ENCODE assay signal across 8 cellular contexts in the genomic region with DNA sequence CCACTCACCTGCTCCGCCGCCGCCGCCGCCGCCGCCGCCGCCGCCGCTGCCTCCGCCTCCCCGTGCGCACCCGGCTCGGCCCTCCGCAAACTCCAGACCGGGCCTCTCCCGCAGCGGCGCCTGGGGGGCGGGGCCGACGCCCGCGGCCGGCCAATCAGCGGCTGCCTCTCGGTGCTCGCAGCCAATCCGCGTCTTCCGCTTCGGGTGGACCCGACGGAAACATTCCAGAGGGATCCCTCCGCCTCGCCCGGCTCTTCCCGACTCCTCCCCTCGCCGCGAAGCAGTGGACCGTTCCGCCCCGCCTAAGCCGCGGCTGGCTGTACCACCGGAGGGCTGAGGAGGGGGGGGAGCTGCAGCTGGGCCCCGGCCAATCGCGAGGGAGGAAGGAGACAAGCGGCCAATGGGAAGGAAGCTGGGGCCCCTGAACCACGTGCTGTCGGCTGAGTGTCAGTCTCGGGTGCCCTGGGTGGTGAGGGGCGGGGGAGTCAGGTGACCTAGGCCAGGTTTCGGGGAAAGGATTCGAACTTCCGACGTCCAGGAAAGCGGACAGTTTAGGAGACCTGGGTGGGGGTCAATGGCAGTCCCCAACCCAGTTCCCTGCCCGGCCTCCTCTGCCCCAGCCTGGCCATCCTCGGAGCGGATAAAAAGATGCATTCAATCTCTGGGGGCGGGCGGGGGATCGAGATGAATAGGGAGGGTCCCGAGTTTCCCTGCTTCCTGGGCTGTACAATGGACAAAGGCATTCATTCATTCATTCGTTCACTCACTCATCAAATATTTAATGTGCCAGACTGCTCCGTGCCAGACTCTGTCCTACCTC. TPM values are rescaled to one million over a fixed set of nuclear protein-coding genes. Genes with fewer than 3 reads are reported as not detected.
DNase-seq lines count a peak whose midpoint lies in the region; ATAC-seq, FAIRE-seq and TF ChIP-seq lines count a peak whose summit lies in the region.

A gene with protein sequence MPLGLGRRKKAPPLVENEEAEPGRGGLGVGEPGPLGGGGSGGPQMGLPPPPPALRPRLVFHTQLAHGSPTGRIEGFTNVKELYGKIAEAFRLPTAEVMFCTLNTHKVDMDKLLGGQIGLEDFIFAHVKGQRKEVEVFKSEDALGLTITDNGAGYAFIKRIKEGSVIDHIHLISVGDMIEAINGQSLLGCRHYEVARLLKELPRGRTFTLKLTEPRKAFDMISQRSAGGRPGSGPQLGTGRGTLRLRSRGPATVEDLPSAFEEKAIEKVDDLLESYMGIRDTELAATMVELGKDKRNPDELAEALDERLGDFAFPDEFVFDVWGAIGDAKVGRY (minus strand): TSS at position 99 of the 820 bp plus-strand sequence. CDS start 13,151 bp downstream, outside the sequence.

- TF ChIP-seq CTCF in colonic mucosa (IDR thresholded peaks at IDR 0.05) (no peak), kidney epithelial cell (IDR thresholded peaks at IDR 0.05; ENCODE audit: insufficient read depth, low read length, poor library complexity, severe bottlenecking) (no peak)

- peaks cover 19% of the 10 kb centered on the region for H3K4me1 Mint-ChIP-seq in activated CD4-positive, alpha-beta T cell treated with anti-CD3 and anti-CD28 coated beads, Interleukin-2, amount 10 ng/mL, durations not matched to agents 24 days and 14 days

- no peak for TF ChIP-seq POLR2A in GM12892 (IDR thresholded peaks at IDR 0.05; ENCODE audit: low read depth, low read length)

- H3K27me3 ChIP-seq in colonic mucosa: no peaks in the 10 kb centered on the region
- H3K27me3 ChIP-seq in kidney epithelial cell (ENCODE audit: control insufficient read depth, insufficient read depth, low read length): no peaks in the 10 kb centered on the region

- H3K36me3 ChIP-seq in colonic mucosa: no peaks in the 10 kb centered on the region
- peaks cover 2% of the 10 kb centered on the region for H3K36me3 ChIP-seq in kidney epithelial cell (ENCODE audit: control insufficient read depth, insufficient read depth, low read length)

- peaks cover 12% of the 10 kb centered on the region for H3K36me3 Mint-ChIP-seq in activated CD4-positive, alpha-beta T cell treated with anti-CD3 and anti-CD28 coated beads, Interleukin-2, amount 10 ng/mL, durations not matched to agents 24 days and 14 days (ENCODE audit: low read depth)

- H3K27ac ChIP-seq in colonic mucosa: peak within 1 kb of the TSS; percentile 95

- peak; percentile 81 for FAIRE-seq in GM12892 (lab: Jason Lieb, UNC)

- H3K4me3 ChIP-seq in colonic mucosa: peak within 1 kb of the TSS; percentile 65
- H3K4me3 ChIP-seq in kidney epithelial cell (ENCODE audit: low read depth, low read length): peak within 1 kb of the TSS; percentile 79

- H3K4me1 ChIP-seq in colonic mucosa: peaks cover 20% of the 10 kb centered on the region

- H3K27me3 Mint-ChIP-seq in activated CD4-positive, alpha-beta T cell treated with anti-CD3 and anti-CD28 coated beads, Interleukin-2, amount 10 ng/mL, durations not matched to agents 24 days and 14 days: no peaks in the 10 kb centered on the region

- no peaks in the 10 kb centered on the region for H3K9me3 ChIP-seq in colonic mucosa

- intact Hi-C loops in activated CD4-positive, alpha-beta T cell treated with anti-CD3 and anti-CD28 coated beads, Interleukin-2, amount 10 ng/mL, durations not matched to agents 24 days and 14 days (cut with micrococcal nuclease): no loop called here
- intact Hi-C loops in colonic mucosa (cut with DNase I): no loop called here

- no peaks in the 10 kb centered on the region for H3K9me3 Mint-ChIP-seq in activated CD4-positive, alpha-beta T cell treated with anti-CD3 and anti-CD28 coated beads, Interleukin-2, amount 10 ng/mL, durations not matched to agents 24 days and 14 days

- peak within 1 kb of the TSS; percentile 79 for H3K27ac Mint-ChIP-seq in activated CD4-positive, alpha-beta T cell treated with anti-CD3 and anti-CD28 coated beads, Interleukin-2, amount 10 ng/mL, durations not matched to agents 24 days and 14 days

- peak; percentile 78 for ATAC-seq in HG03432 (IDR thresholded peaks at IDR 0.05; ENCODE audit: unreplicated experiment)
- no peak for ATAC-seq in GM19452 (IDR thresholded peaks at IDR 0.05; ENCODE audit: unreplicated experiment)

- peak within 1 kb of the TSS; percentile 87 for H3K4me3 Mint-ChIP-seq in activated CD4-positive, alpha-beta T cell treated with anti-CD3 and anti-CD28 coated beads, Interleukin-2, amount 10 ng/mL, durations not matched to agents 24 days and 14 days

- H3K9ac ChIP-seq in colonic mucosa (ENCODE audit: low read depth in 2 of 2, low read length in 2 of 2): peak within 1 kb of the TSS; percentile 57 to 97

- DNase-seq in GM12892 (ENCODE audit: insufficient read length) (peak; percentile 99), NCI-H524 (lab: John Stamatoyannopoulos, UW) (peak; percentile 99), colonic mucosa (peak; percentile 97), kidney epithelial cell (ENCODE audit: low read depth) (peak; percentile 82)
- DNase-seq in activated CD4-positive, alpha-beta T cell treated with anti-CD3 and anti-CD28 coated beads, Interleukin-2, amount 10 ng/mL, durations not matched to agents 24 days and 14 days: peak; percentile 97
- peak; percentile 70 to 76 for DNase-seq in stimulated activated CD4-positive, alpha-beta T cell treated with anti-CD3 and anti-CD28 coated beads, Interleukin-15, amount 100 ng/mL, for 1 hour (ENCODE audit: low read depth in 1 of 2, low spot score in 1 of 2)

RNA-seq across cellular contexts. Expression of the gene that starts here (rescaled TPM):
- 7.0 TPM for polyA plus RNA-seq in GM12892 (2012; ENCODE audit: missing spikeins)
- total RNA-seq in activated CD4-positive, alpha-beta T cell treated with anti-CD3 and anti-CD28 coated beads, Interleukin-2, amount 10 ng/mL, durations not matched to agents 24 days and 14 days: 39.9 and 40.1 TPM in 2 replicates
- total RNA-seq in colonic mucosa (100 to 1,000 TPM; 281 to 404 TPM), kidney epithelial cell (188 and 222 TPM in 2 replicates)
